Comparison of ENCODE assay signal across 1 cellular context in the genomic region with DNA sequence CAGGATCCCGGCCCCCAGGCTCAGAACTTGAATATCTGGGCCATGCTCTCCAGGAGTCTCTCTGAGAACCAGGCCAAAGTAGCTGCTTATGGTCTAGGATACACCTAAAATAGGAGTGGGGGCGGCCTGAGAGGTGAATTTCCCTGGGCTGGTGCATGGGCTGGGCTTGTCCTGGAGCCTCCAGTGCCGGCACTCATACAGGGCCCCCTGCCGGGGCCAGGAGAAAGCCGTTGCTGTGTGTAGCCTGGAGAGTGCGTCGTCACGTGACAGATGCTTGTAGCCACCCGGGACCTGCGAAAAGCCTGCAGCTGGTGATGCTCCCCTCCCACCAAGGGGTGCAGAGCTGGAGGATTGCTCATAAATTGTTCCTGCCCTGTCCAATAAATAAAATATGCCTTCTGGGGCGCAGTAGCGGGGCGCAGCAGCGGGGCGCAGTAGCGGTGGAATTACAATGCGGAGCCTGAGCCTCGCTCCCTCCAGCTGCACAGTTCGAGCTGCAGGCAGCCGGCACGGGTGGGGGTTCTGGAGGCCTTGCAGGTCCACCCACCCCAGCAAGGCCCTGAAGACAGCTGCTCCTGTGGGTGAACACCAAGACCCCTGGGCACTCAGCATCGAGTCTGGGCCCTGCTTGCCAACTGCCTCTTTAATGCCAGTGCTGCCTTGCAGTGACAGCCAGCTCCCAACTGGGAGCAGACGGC.
TF ChIP-seq lines count a peak whose summit lies in the region.

No MANE protein-coding gene starts in this region.

TF ChIP-seq in HepG2, 621 proteins besides CTCF, POLR2A, EP300 and RAD21 (continued from another document):
- TF ChIP-seq RAD51 (IDR thresholded peaks at IDR 0.05; ENCODE audit: borderline replicate concordance) = peak; percentile 74; the same call in 1 of the 2 replicates
- TF ChIP-seq, protein P1, sequence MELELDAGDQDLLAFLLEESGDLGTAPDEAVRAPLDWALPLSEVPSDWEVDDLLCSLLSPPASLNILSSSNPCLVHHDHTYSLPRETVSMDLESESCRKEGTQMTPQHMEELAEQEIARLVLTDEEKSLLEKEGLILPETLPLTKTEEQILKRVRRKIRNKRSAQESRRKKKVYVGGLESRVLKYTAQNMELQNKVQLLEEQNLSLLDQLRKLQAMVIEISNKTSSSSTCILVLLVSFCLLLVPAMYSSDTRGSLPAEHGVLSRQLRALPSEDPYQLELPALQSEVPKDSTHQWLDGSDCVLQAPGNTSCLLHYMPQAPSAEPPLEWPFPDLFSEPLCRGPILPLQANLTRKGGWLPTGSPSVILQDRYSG (CRISPR knock-in tag; IDR thresholded peaks at IDR 0.05) = no peak
